In the genomic region with DNA sequence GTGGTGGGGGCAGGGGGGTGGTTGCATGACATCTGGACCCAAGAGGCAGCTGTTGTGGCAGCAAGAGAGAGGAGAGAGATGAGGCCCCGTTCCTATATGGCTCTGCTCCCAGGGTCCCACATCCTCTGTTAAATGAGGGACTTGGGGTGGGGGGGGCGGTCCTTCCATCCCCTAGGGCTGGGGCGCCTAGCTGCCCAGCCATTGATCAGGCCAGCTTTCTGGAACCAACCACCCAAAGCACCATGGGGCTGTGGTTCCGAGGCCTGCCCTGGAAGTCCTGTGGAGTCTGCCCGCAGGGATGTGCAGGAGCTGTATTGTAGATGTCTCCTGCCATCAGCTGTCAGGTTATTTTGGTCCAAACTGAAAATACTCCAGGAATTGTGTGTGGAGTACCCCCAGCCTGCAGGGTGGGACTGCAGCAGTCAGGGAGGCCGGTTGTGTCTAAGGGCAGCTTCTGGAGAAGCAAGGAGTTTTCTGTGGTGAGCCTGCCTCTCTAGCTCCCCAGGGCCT, we compare ENCODE assay signal across 8 cellular contexts. TPM values are rescaled to one million over a fixed set of nuclear protein-coding genes. Genes with fewer than 3 reads are reported as not detected.
DNase-seq lines count a peak whose midpoint lies in the region; ATAC-seq and TF ChIP-seq lines count a peak whose summit lies in the region.

No MANE protein-coding gene starts in this region.

- H3K79me2 ChIP-seq in osteoblast (ENCODE audit: insufficient read depth, low read length) = peaks cover 61% of the 10 kb centered on the region

- peaks cover 41% of the 10 kb centered on the region for H3K36me3 Mint-ChIP-seq in CD4-positive, alpha-beta T cell (ENCODE audit: low read depth)
- H3K36me3 Mint-ChIP-seq in endothelial cell (ENCODE audit: low read depth, unreplicated experiment) = peaks cover 23% of the 10 kb centered on the region

- peak overlapping the region; percentile 80 for H3K4me3 ChIP-seq in osteoblast (ENCODE audit: insufficient read depth, low read length)

- H3K27ac ChIP-seq in CD4-positive, alpha-beta T cell (ENCODE audit: low read depth, low read length) = no peak overlapping the region
- H3K27ac ChIP-seq in RWPE1 = peak overlapping the region; percentile 88
- peak overlapping the region; percentile 88 for H3K27ac ChIP-seq in osteoblast (ENCODE audit: low read depth, low read length)

- no peaks in the 10 kb centered on the region for H3K27me3 Mint-ChIP-seq in CD4-positive, alpha-beta T cell
- peaks cover 9% of the 10 kb centered on the region for H3K27me3 Mint-ChIP-seq in endothelial cell (ENCODE audit: unreplicated experiment)

- TF ChIP-seq CTCF in CD4-positive, alpha-beta T cell (IDR thresholded peaks at IDR 0.05) = no peak
- no peak for TF ChIP-seq CTCF in RWPE1 (conservative IDR thresholded peaks at IDR 0.05; ENCODE audit: low read depth)
- TF ChIP-seq CTCF in endothelial cell (IDR thresholded peaks at IDR 0.05; ENCODE audit: unreplicated experiment) = no peak
- TF ChIP-seq CTCF in osteoblast (IDR thresholded peaks at IDR 0.05; ENCODE audit: extremely low read depth, low read depth, low read length) = no peak
- TF ChIP-seq CTCF in omental fat pad (IDR thresholded peaks at IDR 0.05) = no peak

- POLR2A ChIA-PET in CD4-positive, alpha-beta T cell (lab: Charles Lee) = no interaction called here
- POLR2A ChIA-PET in RWPE1 (lab: Yijun Ruan, JAX; ENCODE audit: low non-redundant PET) = no interaction called here

- no peak for ATAC-seq in CD4-positive, alpha-beta T cell (ENCODE audit: poor library complexity)
- ATAC-seq in omental fat pad (ENCODE audit: low FRiP score) = no peak

- H2AFZ ChIP-seq in osteoblast (ENCODE audit: low read length) = peak overlapping the region; percentile 35

- intact Hi-C loops in CD4-positive, alpha-beta T cell (cut with DNase I, micrococcal nuclease) = loop anchor here (5.0 to 10.0 kb wide), 4 partner anchors 56 to 159 kb away; a partner anchor contains a TSS

- H3K9me3 ChIP-seq in CD4-positive, alpha-beta T cell (ENCODE audit: control insufficient read depth, low read length) = no peaks in the 10 kb centered on the region
- no peaks in the 10 kb centered on the region for H3K9me3 ChIP-seq in osteoblast (ENCODE audit: low read depth, low read length)

- H3K27ac Mint-ChIP-seq in CD4-positive, alpha-beta T cell = peak overlapping the region; percentile 90
- H3K27ac Mint-ChIP-seq in endothelial cell (ENCODE audit: unreplicated experiment) = no peak overlapping the region

- no peaks in the 10 kb centered on the region for H3K9me3 Mint-ChIP-seq in CD4-positive, alpha-beta T cell
- H3K9me3 Mint-ChIP-seq in endothelial cell (ENCODE audit: unreplicated experiment) = no peaks in the 10 kb centered on the region

- peaks cover 27% of the 10 kb centered on the region for H4K20me1 ChIP-seq in osteoblast (ENCODE audit: insufficient read depth, low read length)

- H3K4me2 ChIP-seq in osteoblast (ENCODE audit: insufficient read depth, low read length) = peak overlapping the region; percentile 86

- peaks cover 34% of the 10 kb centered on the region for H3K4me1 Mint-ChIP-seq in CD4-positive, alpha-beta T cell (ENCODE audit: low read depth)
- H3K4me1 Mint-ChIP-seq in endothelial cell (ENCODE audit: unreplicated experiment) = peaks cover 41% of the 10 kb centered on the region

- DNase-seq in CD4-positive, alpha-beta T cell = no peak
- no peak for DNase-seq in RWPE1 (ENCODE audit: low spot score)
- DNase-seq in endothelial cell (ENCODE audit: low spot score) = no peak
- no peak for DNase-seq in osteoblast (ENCODE audit: insufficient read length, low spot score, missing footprints)
- DNase-seq in NCI-H2029 treated with DMSO at 0.1 percent for 48 hours (lab: John Stamatoyannopoulos, UW) = no peak
- no peak for DNase-seq in stimulated activated CD4-positive, alpha-beta T cell treated with anti-CD3 and anti-CD28 coated beads, Interleukin-4, amount 100 ng/mL, for 24 hours
- DNase-seq in omental fat pad (ENCODE audit: low spot score) = no peak
- no peak for DNase-seq in NCI-H748 (lab: John Stamatoyannopoulos, UW; ENCODE audit: unreplicated experiment)

- no peaks in the 10 kb centered on the region for H3K27me3 ChIP-seq in CD4-positive, alpha-beta T cell (ENCODE audit: control insufficient read depth, insufficient read depth, low read length)
- no peaks in the 10 kb centered on the region for H3K27me3 ChIP-seq in osteoblast (ENCODE audit: insufficient read depth, low read length)

- peaks cover 22% of the 10 kb centered on the region for H3K36me3 ChIP-seq in osteoblast (ENCODE audit: insufficient read depth, low read length)

- H3K4me1 ChIP-seq in osteoblast (ENCODE audit: insufficient read depth, low read length) = peaks cover 45% of the 10 kb centered on the region

- peak overlapping the region; percentile 90 for H3K4me3 Mint-ChIP-seq in CD4-positive, alpha-beta T cell
- H3K4me3 Mint-ChIP-seq in endothelial cell (ENCODE audit: unreplicated experiment) = peak overlapping the region; percentile 91

- CTCF ChIA-PET in CD4-positive, alpha-beta T cell (lab: Charles Lee) = interaction anchor here (1.0 to 1.4 kb wide), 3 partner anchors 12 to 226 kb away, joined by 3 read pairs; a partner anchor contains a TSS
- CTCF ChIA-PET in RWPE1 (lab: Yijun Ruan, JAX) = interaction anchor here (1.3 to 1.4 kb wide), 2 partner anchors 12 to 226 kb away, joined by 3 to 5 read pairs; no protein-coding TSS in a partner anchor

RNA-seq across cellular contexts. Expression of a gene that starts 5.2 kb away (rescaled TPM):
- 100 to 1,000 TPM in 1 of 2 experiments, 10 to 100 TPM in 1; 97.4 to 104 TPM for total RNA-seq in CD4-positive, alpha-beta T cell
- 143 TPM for total RNA-seq in endothelial cell (ENCODE audit: unreplicated experiment)
- total RNA-seq in osteoblast = 39.1 and 42.7 TPM in 2 replicates
- 100 to 1,000 TPM in 2 of 4 donors, 10 to 100 TPM in 2; 58.7 to 121 (median 92.3) TPM for total RNA-seq in omental fat pad

RNA-seq across cellular contexts. Expression of a gene that starts 10.8 kb away (rescaled TPM):
- total RNA-seq in CD4-positive, alpha-beta T cell = 1 to 10 TPM; 3.0 to 5.5 TPM
- 56.3 TPM for total RNA-seq in endothelial cell (ENCODE audit: unreplicated experiment)
- 19.2 and 20.3 TPM in 2 replicates for total RNA-seq in osteoblast
- total RNA-seq in omental fat pad = 100 to 1,000 TPM in 1 of 4 donors, 10 to 100 TPM in 3; 57.0 to 146 (median 77.2) TPM

RNA-seq across cellular contexts. Expression of a gene that starts 29.6 kb away (rescaled TPM):
- 100 to 1,000 TPM; 125 to 128 TPM for total RNA-seq in CD4-positive, alpha-beta T cell
- 72.2 TPM for total RNA-seq in endothelial cell (ENCODE audit: unreplicated experiment)
- 15.2 and 20.0 TPM in 2 replicates for total RNA-seq in osteoblast
- 10 to 100 TPM; 32.9 to 90.3 (median 66.4) TPM for total RNA-seq in omental fat pad

RNA-seq across cellular contexts. Expression of a gene that starts 58.8 kb away (rescaled TPM):
- 10 to 100 TPM in 1 of 2 experiments, 1 to 10 TPM in 1; 9.9 to 10.8 TPM for total RNA-seq in CD4-positive, alpha-beta T cell
- 14.5 TPM for total RNA-seq in endothelial cell (ENCODE audit: unreplicated experiment)
- total RNA-seq in osteoblast = 8.8 and 11.6 TPM in 2 replicates
- total RNA-seq in omental fat pad = 10 to 100 TPM; 11.2 to 27.3 (median 18.0) TPM
